In genomic region chrY:7806592-7807510, GRCh38 we compare ENCODE assay signal across 26 cellular contexts.
DNase-seq lines count a peak whose midpoint lies in the region; ATAC-seq and TF ChIP-seq lines count a peak whose summit lies in the region.
"Had no signal": no experiment of that assay in that cellular context is flagged by ENCODE, and none has a peak within 500 bp of the region (broad histone marks: within the 10 kb centered on the region; RNA-seq: fewer than 3 reads in every experiment).

No MANE protein-coding gene starts in this region.

- CTCF ChIA-PET in GM10248 (lab: Yijun Ruan, JAX) = no interaction called here

- peak overlapping the region; percentile 84 for H3K27ac ChIP-seq in neutrophil
- H3K27ac ChIP-seq: adrenal gland, hepatocyte, right lobe of liver, thoracic aorta had no signal

- TF ChIP-seq CTCF in cardiac fibroblast (IDR thresholded peaks at IDR 0.05; ENCODE audit: low read depth, low read length) = no peak
- TF ChIP-seq CTCF in neutrophil (IDR thresholded peaks at IDR 0.05) = no peak
- TF ChIP-seq CTCF in GM10248 (IDR thresholded peaks at IDR 0.05; ENCODE audit: control extremely low read depth, extremely low read depth, low read depth, missing control alignments) = no peak

- H3K4me3 ChIP-seq in cardiac fibroblast (replicated peaks in 1 of 2; ENCODE audit: low read depth in 2 of 2, low read length in 2 of 2) = no peak overlapping the region
- H3K4me3 ChIP-seq in neutrophil (ENCODE audit: low read depth in 1 of 2, low read length in 1 of 2) = no peak overlapping the region
- H3K4me3 ChIP-seq: adrenal gland, GM23338, hepatocyte, right lobe of liver, thoracic aorta had no signal

- H3K36me3 ChIP-seq in neutrophil = no peaks in the 10 kb centered on the region
- H3K36me3 ChIP-seq: adrenal gland, right lobe of liver, thoracic aorta had no signal

- H3K27me3 ChIP-seq in neutrophil = no peaks in the 10 kb centered on the region
- H3K27me3 ChIP-seq: adrenal gland, hepatocyte, right lobe of liver had no signal

- peaks cover 0 to 85% of the 10 kb centered on the region in 2 experiments for H3K4me1 ChIP-seq in neutrophil (ENCODE audit: control insufficient read depth in 1 of 2, insufficient read depth in 1 of 2, low read depth in 1 of 2, low read length in 1 of 2)
- H3K4me1 ChIP-seq: adrenal gland, right lobe of liver had no signal

- POLR2A ChIA-PET in GM10248 (lab: Yijun Ruan, JAX) = no interaction called here

- H3K9me3 ChIP-seq in neutrophil = no peaks in the 10 kb centered on the region
- H3K9me3 ChIP-seq: adrenal gland, right lobe of liver, thoracic aorta had no signal

- DNase-seq in EL = peak; percentile 71
- DNase-seq in HS-5 (ENCODE audit: low read depth) = peak; percentile 60
- DNase-seq in cardiac fibroblast (ENCODE audit: low read depth in 2 of 2) = peak; percentile 33 to 86
- DNase-seq in ecto neural progenitor cell (ENCODE audit: low spot score) = no peak
- DNase-seq in GM10248 (ENCODE audit: extremely low spot score) = no peak
- DNase-seq: activated CD4-positive, alpha-beta T cell treated with anti-CD3 and anti-CD28 coated beads for 48 hours; activated naive CD4-positive, alpha-beta T cell treated with anti-CD3 and anti-CD28 coated beads for 36 hours; activated T-cell treated with anti-CD3 and anti-CD28 coated beads, Interleukin-2, amount 50 U/mL, for 4 hours; adrenal gland; CD4-positive, CD25-positive, alpha-beta regulatory T cell; effector CD8-positive, alpha-beta T cell; erythroblast; foreskin melanocyte; left colon; NCI-H1417; NCI-H2081; NCI-H226; right lobe of liver; RPMI8226; stimulated activated CD4-positive, alpha-beta T cell treated with anti-CD3 and anti-CD28 coated beads, Interleukin-4, amount 100 ng/mL, for 4 hours; stimulated activated naive CD4-positive, alpha-beta T cell treated with Interleukin-2 at 50 U/mL for 16 hours had no signal

- ATAC-seq in HG03457 (IDR thresholded peaks at IDR 0.05; ENCODE audit: unreplicated experiment) = no peak
- ATAC-seq: activated T-cell treated with anti-CD3 and anti-CD28 coated beads, Interleukin-2, amount 50 U/mL, for 4 hours; GM23338; left colon; right lobe of liver had no signal

Comparison
In these comparisons a context has a peak if more than half of its experiments do, and no peak if none do; other contexts are left out.
1. DNase-seq: peak in EL (single experiment), HS-5 (single experiment) and cardiac fibroblast (2 of 2); none in ecto neural progenitor cell (single experiment) and GM10248 (single experiment).